22 cellular contexts compared by ENCODE assay signal in genomic region chr11:20937826-20938225, GRCh38.
"Had no signal": no experiment of that assay in that cellular context is flagged by ENCODE, and none has a peak within 500 bp of the region (broad histone marks: within the 10 kb centered on the region; RNA-seq: fewer than 3 reads in every experiment).

No MANE protein-coding gene starts in this region.

- H3K27me3 ChIP-seq: ovary, right atrium auricular region, right lobe of liver, testis, thyroid gland, transverse colon, upper lobe of left lung had no signal

- H3K36me3 ChIP-seq: left ventricle myocardium inferior, ovary, right atrium auricular region, right lobe of liver, thyroid gland, transverse colon, upper lobe of left lung had no signal

- H3K4me3 ChIP-seq: left ventricle myocardium inferior, lung, ovary, right atrium auricular region, right lobe of liver, smooth muscle cell, testis, thyroid gland, transverse colon, upper lobe of left lung had no signal

- DNase-seq: islet precursor cell; left ventricle myocardium inferior; mesendoderm; naive B cell; natural killer cell; ovary; right lobe of liver; stimulated activated CD4-positive, alpha-beta T cell treated with anti-CD3 and anti-CD28 coated beads, Interleukin-1b, Interleukin-23, amount 100 ng/mL, for 48 hours; stimulated activated CD4-positive, alpha-beta T cell treated with anti-CD3 and anti-CD28 coated beads, Interleukin-2, amount 100 ng/mL, for 48 hours; stimulated activated CD4-positive, alpha-beta T cell treated with anti-CD3 and anti-CD28 coated beads, Interleukin-4, amount 100 ng/mL, for 4 hours; stimulated activated CD8-positive, alpha-beta memory T cell treated with anti-CD3 and anti-CD28 coated beads, Interleukin-4, amount 100 ng/mL, for 48 hours; stimulated activated naive CD4-positive, alpha-beta T cell treated with Interleukin-2 at 50 U/mL for 16 hours; stimulated activated naive CD8-positive, alpha-beta T cell treated with anti-CD3 and anti-CD28 coated beads, Interleukin-15, amount 100 ng/mL, for 72 hours; substantia nigra; testis; thyroid gland; transverse colon; upper lobe of left lung had no signal

- H3K27ac ChIP-seq: left ventricle myocardium inferior, ovary, right atrium auricular region, right lobe of liver, testis, thyroid gland, transverse colon, upper lobe of left lung had no signal

- H3K4me1 ChIP-seq: left ventricle myocardium inferior, right atrium auricular region, right lobe of liver, testis, thyroid gland, transverse colon, upper lobe of left lung had no signal

- H3K9me3 ChIP-seq: left ventricle myocardium inferior, ovary, right atrium auricular region, right lobe of liver, testis, thyroid gland, transverse colon, upper lobe of left lung had no signal

- ATAC-seq: natural killer cell; right lobe of liver; stimulated activated memory B cell treated with anti-CD40 and anti-IgM and Interleukin-4, amounts not matched to agents 10 μg/mL and 1 μg/mL and 100 μg/mL, for 72 hours; stimulated activated naive CD8-positive, alpha-beta T cell treated with anti-CD3 and anti-CD28 coated beads, Interleukin-15, amount 100 ng/mL, for 72 hours had no signal
